ENCODE assay signal across 1 cellular context in the genomic region with DNA sequence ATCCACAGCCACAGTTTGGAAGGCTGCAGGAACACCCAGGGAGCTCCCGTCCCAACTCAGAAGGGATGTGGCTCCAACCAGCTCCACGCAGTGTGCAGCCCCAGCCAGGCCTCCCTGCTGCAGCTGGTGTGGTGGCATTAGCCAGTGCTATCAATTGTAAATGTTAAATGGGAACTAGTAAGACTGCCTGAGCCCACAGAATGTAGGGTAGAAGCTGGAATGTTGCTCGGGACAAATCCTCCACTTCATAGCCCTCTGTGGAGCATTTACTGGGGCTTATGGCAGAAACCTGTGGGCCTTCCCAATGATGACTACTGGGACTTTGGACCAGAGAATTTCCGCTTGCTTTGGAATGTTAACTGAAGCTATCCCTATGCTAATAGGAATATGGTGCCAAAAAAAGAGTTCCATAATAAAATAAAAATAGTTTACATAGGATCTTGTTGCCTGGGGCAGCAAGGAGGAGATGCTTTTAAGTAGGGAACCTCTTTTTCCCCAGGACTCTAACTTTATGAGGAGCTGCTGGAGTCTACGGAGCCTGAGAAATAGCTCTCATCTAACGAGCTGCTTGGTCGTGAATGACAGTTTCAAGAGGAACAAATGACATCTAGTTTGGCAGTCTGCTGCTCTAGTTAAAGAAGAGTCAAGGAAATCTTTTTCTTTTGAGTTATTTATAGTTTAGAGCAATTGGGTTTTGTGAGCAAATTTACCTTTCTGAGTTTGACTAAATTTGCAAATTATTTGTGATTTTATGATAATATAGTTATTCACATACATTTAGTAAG.
A peak's percentile ranks its signal among the peaks of the same experiment; 100 is the strongest.
TF ChIP-seq lines count a peak whose summit lies in the region.

No MANE protein-coding gene starts in this region.

TF ChIP-seq in HepG2, 621 proteins besides CTCF, POLR2A, EP300 and RAD21 (continued from another document and continues in another):
- TF ChIP-seq, protein P1, sequence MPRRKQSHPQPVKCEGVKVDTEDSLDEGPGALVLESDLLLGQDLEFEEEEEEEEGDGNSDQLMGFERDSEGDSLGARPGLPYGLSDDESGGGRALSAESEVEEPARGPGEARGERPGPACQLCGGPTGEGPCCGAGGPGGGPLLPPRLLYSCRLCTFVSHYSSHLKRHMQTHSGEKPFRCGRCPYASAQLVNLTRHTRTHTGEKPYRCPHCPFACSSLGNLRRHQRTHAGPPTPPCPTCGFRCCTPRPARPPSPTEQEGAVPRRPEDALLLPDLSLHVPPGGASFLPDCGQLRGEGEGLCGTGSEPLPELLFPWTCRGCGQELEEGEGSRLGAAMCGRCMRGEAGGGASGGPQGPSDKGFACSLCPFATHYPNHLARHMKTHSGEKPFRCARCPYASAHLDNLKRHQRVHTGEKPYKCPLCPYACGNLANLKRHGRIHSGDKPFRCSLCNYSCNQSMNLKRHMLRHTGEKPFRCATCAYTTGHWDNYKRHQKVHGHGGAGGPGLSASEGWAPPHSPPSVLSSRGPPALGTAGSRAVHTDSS (CRISPR knock-in tag; conservative IDR thresholded peaks at IDR 0.05): no peak
- TF ChIP-seq RBM22 (optimal IDR thresholded peaks at IDR 0.05; ENCODE audit: low read length): no peak
- TF ChIP-seq, protein P2, sequence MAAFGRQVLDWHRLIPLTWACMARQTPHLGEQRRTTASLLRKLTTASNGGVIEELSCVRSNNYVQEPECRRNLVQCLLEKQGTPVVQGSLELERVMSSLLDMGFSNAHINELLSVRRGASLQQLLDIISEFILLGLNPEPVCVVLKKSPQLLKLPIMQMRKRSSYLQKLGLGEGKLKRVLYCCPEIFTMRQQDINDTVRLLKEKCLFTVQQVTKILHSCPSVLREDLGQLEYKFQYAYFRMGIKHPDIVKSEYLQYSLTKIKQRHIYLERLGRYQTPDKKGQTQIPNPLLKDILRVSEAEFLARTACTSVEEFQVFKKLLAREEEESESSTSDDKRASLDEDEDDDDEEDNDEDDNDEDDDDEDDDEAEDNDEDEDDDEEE (CRISPR knock-in tag; IDR thresholded peaks at IDR 0.05): no peak
- no peak for TF ChIP-seq ISL2 (CRISPR knock-in tag; IDR thresholded peaks at IDR 0.05)
- TF ChIP-seq SP2 (CRISPR knock-in tag; IDR thresholded peaks at IDR 0.05): no peak
- no peak for TF ChIP-seq ATF7-NPFF (CRISPR knock-in tag; IDR thresholded peaks at IDR 0.05; ENCODE audit: low read depth)
- TF ChIP-seq ZSCAN9 (CRISPR knock-in tag; IDR thresholded peaks at IDR 0.05; ENCODE audit: borderline replicate concordance): no peak
- no peak for TF ChIP-seq ZIK1 (CRISPR knock-in tag; IDR thresholded peaks at IDR 0.05; ENCODE audit: borderline replicate concordance, low read depth)
- TF ChIP-seq SOX5 (CRISPR knock-in tag; IDR thresholded peaks at IDR 0.05; ENCODE audit: borderline replicate concordance): no peak
- TF ChIP-seq GTF2F1 (IDR thresholded peaks at IDR 0.05; ENCODE audit: low read length): no peak
- TF ChIP-seq, protein P3, sequence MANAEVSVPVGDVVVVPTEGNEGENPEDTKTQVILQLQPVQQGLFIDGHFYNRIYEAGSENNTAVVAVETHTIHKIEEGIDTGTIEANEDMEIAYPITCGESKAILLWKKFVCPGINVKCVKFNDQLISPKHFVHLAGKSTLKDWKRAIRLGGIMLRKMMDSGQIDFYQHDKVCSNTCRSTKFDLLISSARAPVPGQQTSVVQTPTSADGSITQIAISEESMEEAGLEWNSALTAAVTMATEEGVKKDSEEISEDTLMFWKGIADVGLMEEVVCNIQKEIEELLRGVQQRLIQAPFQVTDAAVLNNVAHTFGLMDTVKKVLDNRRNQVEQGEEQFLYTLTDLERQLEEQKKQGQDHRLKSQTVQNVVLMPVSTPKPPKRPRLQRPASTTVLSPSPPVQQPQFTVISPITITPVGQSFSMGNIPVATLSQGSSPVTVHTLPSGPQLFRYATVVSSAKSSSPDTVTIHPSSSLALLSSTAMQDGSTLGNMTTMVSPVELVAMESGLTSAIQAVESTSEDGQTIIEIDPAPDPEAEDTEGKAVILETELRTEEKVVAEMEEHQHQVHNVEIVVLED (CRISPR knock-in tag; IDR thresholded peaks at IDR 0.05; ENCODE audit: borderline replicate concordance): no peak
- TF ChIP-seq RFXANK (CRISPR knock-in tag; IDR thresholded peaks at IDR 0.05): no peak
- TF ChIP-seq, protein P4, sequence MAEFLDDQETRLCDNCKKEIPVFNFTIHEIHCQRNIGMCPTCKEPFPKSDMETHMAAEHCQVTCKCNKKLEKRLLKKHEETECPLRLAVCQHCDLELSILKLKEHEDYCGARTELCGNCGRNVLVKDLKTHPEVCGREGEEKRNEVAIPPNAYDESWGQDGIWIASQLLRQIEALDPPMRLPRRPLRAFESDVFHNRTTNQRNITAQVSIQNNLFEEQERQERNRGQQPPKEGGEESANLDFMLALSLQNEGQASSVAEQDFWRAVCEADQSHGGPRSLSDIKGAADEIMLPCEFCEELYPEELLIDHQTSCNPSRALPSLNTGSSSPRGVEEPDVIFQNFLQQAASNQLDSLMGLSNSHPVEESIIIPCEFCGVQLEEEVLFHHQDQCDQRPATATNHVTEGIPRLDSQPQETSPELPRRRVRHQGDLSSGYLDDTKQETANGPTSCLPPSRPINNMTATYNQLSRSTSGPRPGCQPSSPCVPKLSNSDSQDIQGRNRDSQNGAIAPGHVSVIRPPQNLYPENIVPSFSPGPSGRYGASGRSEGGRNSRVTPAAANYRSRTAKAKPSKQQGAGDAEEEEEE (CRISPR knock-in tag; IDR thresholded peaks at IDR 0.05; ENCODE audit: borderline replicate concordance): no peak
- TF ChIP-seq ZBTB46 (CRISPR knock-in tag; IDR thresholded peaks at IDR 0.05; ENCODE audit: borderline replicate concordance): no peak
- no peak for TF ChIP-seq MAZ (IDR thresholded peaks at IDR 0.05; ENCODE audit: borderline replicate concordance, low read depth, low read length)
- no peak; the same call in 1 of the 2 replicates for TF ChIP-seq MAZ (CRISPR knock-in tag; IDR thresholded peaks at IDR 0.05; ENCODE audit: low read depth)
- TF ChIP-seq, protein P5, sequence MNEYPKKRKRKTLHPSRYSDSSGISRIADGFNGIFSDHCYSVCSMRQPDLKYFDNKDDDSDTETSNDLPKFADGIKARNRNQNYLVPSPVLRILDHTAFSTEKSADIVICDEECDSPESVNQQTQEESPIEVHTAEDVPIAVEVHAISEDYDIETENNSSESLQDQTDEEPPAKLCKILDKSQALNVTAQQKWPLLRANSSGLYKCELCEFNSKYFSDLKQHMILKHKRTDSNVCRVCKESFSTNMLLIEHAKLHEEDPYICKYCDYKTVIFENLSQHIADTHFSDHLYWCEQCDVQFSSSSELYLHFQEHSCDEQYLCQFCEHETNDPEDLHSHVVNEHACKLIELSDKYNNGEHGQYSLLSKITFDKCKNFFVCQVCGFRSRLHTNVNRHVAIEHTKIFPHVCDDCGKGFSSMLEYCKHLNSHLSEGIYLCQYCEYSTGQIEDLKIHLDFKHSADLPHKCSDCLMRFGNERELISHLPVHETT (CRISPR knock-in tag; conservative IDR thresholded peaks at IDR 0.05): no peak
- TF ChIP-seq, protein P6, sequence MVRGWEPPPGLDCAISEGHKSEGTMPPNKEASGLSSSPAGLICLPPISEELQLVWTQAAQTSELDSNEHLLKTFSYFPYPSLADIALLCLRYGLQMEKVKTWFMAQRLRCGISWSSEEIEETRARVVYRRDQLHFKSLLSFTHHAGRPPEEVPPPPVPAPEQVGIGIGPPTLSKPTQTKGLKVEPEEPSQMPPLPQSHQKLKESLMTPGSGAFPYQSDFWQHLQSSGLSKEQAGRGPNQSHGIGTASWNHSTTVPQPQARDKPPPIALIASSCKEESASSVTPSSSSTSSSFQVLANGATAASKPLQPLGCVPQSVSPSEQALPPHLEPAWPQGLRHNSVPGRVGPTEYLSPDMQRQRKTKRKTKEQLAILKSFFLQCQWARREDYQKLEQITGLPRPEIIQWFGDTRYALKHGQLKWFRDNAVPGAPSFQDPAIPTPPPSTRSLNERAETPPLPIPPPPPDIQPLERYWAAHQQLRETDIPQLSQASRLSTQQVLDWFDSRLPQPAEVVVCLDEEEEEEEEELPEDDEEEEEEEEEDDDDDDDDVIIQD (CRISPR knock-in tag; IDR thresholded peaks at IDR 0.05; ENCODE audit: low read depth): no peak
- TF ChIP-seq AKAP8 (CRISPR knock-in tag; IDR thresholded peaks at IDR 0.05): no peak
- 0 out of 2 replicates have a peak, but pooled peaks have one; percentile 39 for TF ChIP-seq YEATS2 (CRISPR knock-in tag; IDR thresholded peaks at IDR 0.05; ENCODE audit: borderline replicate concordance)
- TF ChIP-seq SRSF4 (IDR thresholded peaks at IDR 0.05; ENCODE audit: low read depth, low read length, poor library complexity, severe bottlenecking): no peak
- no peak for TF ChIP-seq ZFP36L1 (CRISPR knock-in tag; IDR thresholded peaks at IDR 0.05)
- TF ChIP-seq KLF9 (CRISPR knock-in tag; IDR thresholded peaks at IDR 0.05; ENCODE audit: low read depth): no peak; the same call in 1 of the 2 replicates
- no peak for TF ChIP-seq RXRA (CRISPR knock-in tag; IDR thresholded peaks at IDR 0.05)
- TF ChIP-seq ZNF296 (CRISPR knock-in tag; conservative IDR thresholded peaks at IDR 0.05): no peak
- TF ChIP-seq MXI1 (IDR thresholded peaks at IDR 0.05; ENCODE audit: borderline replicate concordance, low read depth, low read length): 0 out of 3 replicates have a peak, but pooled peaks have one; percentile 2
- no peak for TF ChIP-seq HIVEP1 (CRISPR knock-in tag; IDR thresholded peaks at IDR 0.05)
- TF ChIP-seq ZBTB42 (CRISPR knock-in tag; IDR thresholded peaks at IDR 0.05): 0 out of 2 replicates have a peak, but pooled peaks have one; percentile 49
- TF ChIP-seq CHD2 (IDR thresholded peaks at IDR 0.05; ENCODE audit: low read depth, low read length): no peak
- TF ChIP-seq ZBTB44 (CRISPR knock-in tag; IDR thresholded peaks at IDR 0.05): no peak
- TF ChIP-seq DRAP1 (CRISPR knock-in tag; IDR thresholded peaks at IDR 0.05): no peak
- no peak for TF ChIP-seq ZNF460 (CRISPR knock-in tag; IDR thresholded peaks at IDR 0.05; ENCODE audit: borderline replicate concordance)
